In the genomic region with DNA sequence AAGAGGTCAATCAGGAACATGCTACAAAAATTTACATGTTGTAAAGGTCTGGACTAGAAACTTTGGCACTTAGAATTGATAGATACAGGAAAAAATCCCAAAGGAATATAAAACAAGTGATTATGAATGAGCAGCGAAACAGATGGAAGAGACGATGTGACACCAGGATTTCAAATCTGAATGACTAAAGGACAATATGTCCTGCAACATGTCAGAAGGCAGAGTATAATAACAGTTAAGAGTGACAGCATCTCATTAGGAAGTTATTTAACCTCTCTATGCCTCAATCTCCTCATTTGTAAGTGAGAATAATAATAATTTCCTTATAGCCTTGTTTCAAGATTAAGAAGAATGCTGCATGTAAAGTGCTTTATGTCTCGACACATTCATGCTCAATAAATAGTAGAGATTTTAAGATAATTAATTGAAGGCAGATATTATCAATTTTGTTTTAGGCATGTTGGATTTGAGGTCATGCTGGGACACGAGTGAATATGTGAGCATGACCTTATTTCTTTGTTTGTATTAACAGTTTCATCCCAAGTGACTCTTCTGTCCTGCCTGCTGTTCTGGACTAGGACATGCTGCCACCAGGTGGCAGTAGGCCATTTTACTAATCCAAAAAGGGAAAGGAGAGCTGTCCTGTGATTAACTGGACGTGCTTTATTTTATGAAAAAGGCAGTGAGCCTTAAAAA, we compare ENCODE assay signal across 7 cellular contexts. TPM values are rescaled to one million over a fixed set of nuclear protein-coding genes. Genes with fewer than 3 reads are reported as not detected.
DNase-seq lines count a peak whose midpoint lies in the region; FAIRE-seq and TF ChIP-seq lines count a peak whose summit lies in the region.

No MANE protein-coding gene starts in this region.

- CTCF ChIA-PET in HEK293 (lab: Yijun Ruan, JAX) = interaction anchor here (0.5 to 7.0 kb wide), 29 partner anchors 8 to 430 kb away, joined by 3 to 89 read pairs (median 5); partner anchors contain the start of genes FRK and NT5DC1

- intact Hi-C loops in kidney (cut with DNase I) = loop anchor here (10.0 kb wide), 1 partner anchor 84 kb away; no protein-coding TSS in a partner anchor

- peaks cover 2% of the 10 kb centered on the region; the same call in 1 of the 2 replicates for H3K4me1 ChIP-seq in HEK293 (ENCODE audit: control insufficient read depth, insufficient read depth, low read length)
- H3K4me1 ChIP-seq in kidney (ENCODE audit: control insufficient read depth in 1 of 2, insufficient read depth in 1 of 2, low read depth in 1 of 2, low read length in 2 of 2) = peaks cover 6 to 25% of the 10 kb centered on the region in 2 donors

- no peak overlapping the region for H3K9ac ChIP-seq in kidney (ENCODE audit: low read length in 2 of 2)

- H3K27ac ChIP-seq in HEK293 (ENCODE audit: extremely low read depth, low read depth, low read length) = no peak overlapping the region
- H3K27ac ChIP-seq in kidney (ENCODE audit: low read depth in 2 of 2, low read length in 2 of 2) = no peak overlapping the region

- DNase-seq in GM12865 (ENCODE audit: low read depth) (peak; percentile 81), NCI-H146 treated with DMSO at 0.1 percent for 48 hours (lab: John Stamatoyannopoulos, UW; ENCODE audit: unreplicated experiment) (peak; percentile 71), T1000 (lab: John Stamatoyannopoulos, UW) (peak; percentile 58), cardiac fibroblast (ENCODE audit: low read depth in 2 of 2) (peak; percentile 83 to 86), kidney (peak; percentile 65)
- DNase-seq in stimulated activated CD4-positive, alpha-beta T cell treated with anti-CD3 and anti-CD28 coated beads, Interleukin-2, amount 100 ng/mL, for 24 hours = peak; percentile 44 to 58

- H3K36me3 ChIP-seq in HEK293 (ENCODE audit: control insufficient read depth in 2 of 2, insufficient read depth in 1 of 2, low read length in 2 of 2) (no peaks in the 10 kb centered on the region), kidney (ENCODE audit: control insufficient read depth in 1 of 2, insufficient read depth in 2 of 2, low read length in 2 of 2) (no peaks in the 10 kb centered on the region)

- TF ChIP-seq CTCF in GM12865 (IDR thresholded peaks at IDR 0.05; ENCODE audit: insufficient read depth, low read depth, low read length, missing control alignments) = peak; percentile 74
- TF ChIP-seq CTCF in HEK293 (tag by site-specific recombination; IDR thresholded peaks at IDR 0.05) = 0 out of 2 replicates have a peak, but pooled peaks have one; percentile 32
- TF ChIP-seq CTCF in cardiac fibroblast (IDR thresholded peaks at IDR 0.05; ENCODE audit: low read depth, low read length) = peak; percentile 80
- peak; percentile 82 for TF ChIP-seq CTCF in kidney (IDR thresholded peaks at IDR 0.05; ENCODE audit: borderline replicate concordance, extremely low read depth, insufficient read depth)

- no peak overlapping the region for H3K4me3 ChIP-seq in GM12865 (ENCODE audit: low read depth, low read length)
- H3K4me3 ChIP-seq in HEK293 (ENCODE audit: low read depth, low read length) = no peak overlapping the region
- H3K4me3 ChIP-seq in cardiac fibroblast (replicated peaks in 1 of 2; ENCODE audit: low read depth in 2 of 2, low read length in 2 of 2) = no peak overlapping the region
- no peak overlapping the region for H3K4me3 ChIP-seq in kidney (ENCODE audit: low read length in 2 of 2)

- POLR2A ChIA-PET in HEK293 (lab: Yijun Ruan, JAX) = no interaction called here

- peak; percentile 76 for FAIRE-seq in kidney (lab: Jason Lieb, UNC)

- H3K9me3 ChIP-seq in HEK293 (ENCODE audit: control insufficient read depth, insufficient read depth, low read depth, low read length) (no peaks in the 10 kb centered on the region), kidney (ENCODE audit: control insufficient read depth in 1 of 2, low read length in 2 of 2) (no peaks in the 10 kb centered on the region)

TF ChIP-seq in HEK293, 187 proteins besides CTCF, POLR2A, EP300 and RAD21:
- TF ChIP-seq ZBTB17 (tag by site-specific recombination; IDR thresholded peaks at IDR 0.05) = no peak
- no peak for TF ChIP-seq SALL2 (tag by site-specific recombination; IDR thresholded peaks at IDR 0.05; ENCODE audit: borderline replicate concordance)
- TF ChIP-seq, protein P1, sequence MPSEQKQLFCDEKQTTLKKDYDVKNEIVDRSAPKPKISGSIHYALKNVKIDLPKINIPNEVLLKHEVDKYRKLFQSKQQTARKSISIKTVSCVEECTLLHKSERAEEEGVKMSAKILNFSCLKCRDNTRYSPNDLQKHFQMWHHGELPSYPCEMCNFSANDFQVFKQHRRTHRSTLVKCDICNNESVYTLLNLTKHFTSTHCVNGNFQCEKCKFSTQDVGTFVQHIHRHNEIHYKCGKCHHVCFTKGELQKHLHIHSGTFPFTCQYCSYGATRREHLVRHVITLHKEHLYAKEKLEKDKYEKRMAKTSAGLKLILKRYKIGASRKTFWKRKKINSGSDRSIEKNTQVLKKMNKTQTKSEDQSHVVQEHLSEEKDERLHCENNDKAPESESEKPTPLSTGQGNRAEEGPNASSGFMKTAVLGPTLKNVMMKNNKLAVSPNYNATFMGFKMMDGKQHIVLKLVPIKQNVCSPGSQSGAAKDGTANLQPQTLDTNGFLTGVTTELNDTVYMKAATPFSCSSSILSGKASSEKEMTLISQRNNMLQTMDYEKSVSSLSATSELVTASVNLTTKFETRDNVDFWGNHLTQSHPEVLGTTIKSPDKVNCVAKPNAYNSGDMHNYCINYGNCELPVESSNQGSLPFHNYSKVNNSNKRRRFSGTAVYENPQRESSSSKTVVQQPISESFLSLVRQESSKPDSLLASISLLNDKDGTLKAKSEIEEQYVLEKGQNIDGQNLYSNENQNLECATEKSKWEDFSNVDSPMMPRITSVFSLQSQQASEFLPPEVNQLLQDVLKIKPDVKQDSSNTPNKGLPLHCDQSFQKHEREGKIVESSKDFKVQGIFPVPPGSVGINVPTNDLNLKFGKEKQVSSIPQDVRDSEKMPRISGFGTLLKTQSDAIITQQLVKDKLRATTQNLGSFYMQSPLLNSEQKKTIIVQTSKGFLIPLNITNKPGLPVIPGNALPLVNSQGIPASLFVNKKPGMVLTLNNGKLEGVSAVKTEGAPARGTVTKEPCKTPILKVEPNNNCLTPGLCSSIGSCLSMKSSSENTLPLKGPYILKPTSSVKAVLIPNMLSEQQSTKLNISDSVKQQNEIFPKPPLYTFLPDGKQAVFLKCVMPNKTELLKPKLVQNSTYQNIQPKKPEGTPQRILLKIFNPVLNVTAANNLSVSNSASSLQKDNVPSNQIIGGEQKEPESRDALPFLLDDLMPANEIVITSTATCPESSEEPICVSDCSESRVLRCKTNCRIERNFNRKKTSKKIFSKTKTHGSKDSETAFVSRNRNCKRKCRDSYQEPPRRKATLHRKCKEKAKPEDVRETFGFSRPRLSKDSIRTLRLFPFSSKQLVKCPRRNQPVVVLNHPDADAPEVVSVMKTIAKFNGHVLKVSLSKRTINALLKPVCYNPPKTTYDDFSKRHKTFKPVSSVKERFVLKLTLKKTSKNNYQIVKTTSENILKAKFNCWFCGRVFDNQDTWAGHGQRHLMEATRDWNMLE (tag by site-specific recombination; conservative IDR thresholded peaks at IDR 0.05; ENCODE audit: low read depth) = no peak
- 0 out of 2 replicates have a peak, but pooled peaks have one; percentile 72 for TF ChIP-seq ZNF549 (tag by site-specific recombination; IDR thresholded peaks at IDR 0.05)
- TF ChIP-seq ZNF664 (tag by site-specific recombination; IDR thresholded peaks at IDR 0.05) = no peak
- no peak for TF ChIP-seq ZNF514 (tag by site-specific recombination; IDR thresholded peaks at IDR 0.05)
- TF ChIP-seq ZNF488 (tag by site-specific recombination; IDR thresholded peaks at IDR 0.05) = no peak
- TF ChIP-seq ZNF600 (tag by site-specific recombination; IDR thresholded peaks at IDR 0.05) = 0 out of 2 replicates have a peak, but pooled peaks have one; percentile 35
- TF ChIP-seq, protein P2, sequence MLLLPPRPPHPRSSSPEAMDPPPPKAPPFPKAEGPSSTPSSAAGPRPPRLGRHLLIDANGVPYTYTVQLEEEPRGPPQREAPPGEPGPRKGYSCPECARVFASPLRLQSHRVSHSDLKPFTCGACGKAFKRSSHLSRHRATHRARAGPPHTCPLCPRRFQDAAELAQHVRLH (tag by site-specific recombination; IDR thresholded peaks at IDR 0.05) = no peak
- no peak for TF ChIP-seq ZNF155 (tag by site-specific recombination; IDR thresholded peaks at IDR 0.05)
- TF ChIP-seq ZNF654 (tag by site-specific recombination; IDR thresholded peaks at IDR 0.05; ENCODE audit: low read depth) = peak; percentile 84
TF ChIP-seq in HEK293: peak in this region for 3.

RNA-seq across cellular contexts. Expression of gene FRK, which starts 50.1 kb away (rescaled TPM):
- total RNA-seq in kidney = 25.0 TPM
- polyA plus RNA-seq in kidney (ENCODE audit: insufficient read depth, low read depth, low replicate concordance) = 5.9 TPM

Comparison
In these comparisons a context has a peak if more than half of its experiments do, and no peak if none do; other contexts are left out.
1. CTCF ChIP-seq: peak in every context shown above with its lines; median percentile 82 in kidney; 80 in cardiac fibroblast; 74 in GM12865; 32 in HEK293.